8 cellular contexts compared by ENCODE assay signal in the genomic region with DNA sequence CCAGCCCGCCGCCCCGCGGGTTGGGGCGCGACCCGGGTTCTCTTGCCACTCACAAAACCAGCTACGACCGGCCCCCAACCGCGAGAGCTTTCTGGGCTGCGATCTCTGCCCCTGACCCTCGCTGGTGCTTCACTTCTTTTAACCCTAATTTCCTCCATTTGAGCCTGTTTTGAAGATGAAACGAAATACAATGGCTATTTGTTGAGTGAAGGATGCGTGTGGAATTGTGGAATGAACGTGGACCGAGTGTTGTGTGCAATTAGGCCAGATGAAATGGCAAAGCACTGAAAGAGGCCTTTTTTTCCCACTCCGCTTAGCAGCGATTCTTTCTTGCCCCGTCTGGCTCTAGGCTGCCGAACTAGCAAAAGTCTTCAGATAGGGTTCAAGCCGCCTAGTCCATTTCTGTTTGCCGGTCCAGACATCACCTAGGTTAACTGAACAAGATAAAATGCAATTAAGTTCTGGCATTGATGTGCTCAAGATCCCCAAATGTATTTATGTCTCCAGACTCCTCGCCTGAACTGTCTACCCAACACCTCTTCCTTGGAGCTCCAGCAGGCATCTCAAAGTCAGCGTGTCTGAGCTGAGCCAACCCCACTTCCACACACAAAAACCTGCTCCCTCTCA. TPM values are rescaled to one million over a fixed set of nuclear protein-coding genes. Genes with fewer than 3 reads are reported as not detected.
DNase-seq lines count a peak whose midpoint lies in the region; ATAC-seq, FAIRE-seq and TF ChIP-seq lines count a peak whose summit lies in the region.

No MANE protein-coding gene starts in this region.

- TF ChIP-seq CTCF in A549 (IDR thresholded peaks at IDR 0.05), result no peak
- no peak for TF ChIP-seq CTCF in astrocyte of the cerebellum (IDR thresholded peaks at IDR 0.05; ENCODE audit: low read depth, low read length, missing control alignments)
- TF ChIP-seq CTCF in kidney epithelial cell (IDR thresholded peaks at IDR 0.05; ENCODE audit: insufficient read depth, low read length, poor library complexity, severe bottlenecking), result no peak

- H3K9me3 ChIP-seq in A549, result no peaks in the 10 kb centered on the region
- no peaks in the 10 kb centered on the region for H3K9me3 ChIP-seq in stomach smooth muscle (ENCODE audit: control insufficient read depth in 2 of 2, low read length in 2 of 2)

- POLR2A ChIA-PET in A549 (lab: Yijun Ruan, JAX), result interaction anchor here (0.6 kb wide), 1 partner anchor 55 kb away, joined by 3 read pairs; no protein-coding TSS in a partner anchor

- peak overlapping the region; percentile 98 for H3K9ac ChIP-seq in stomach smooth muscle (ENCODE audit: low read length in 2 of 2)

- peak overlapping the region; percentile 91 for H3K4me3 ChIP-seq in A549
- peak overlapping the region; percentile 82 for H3K4me3 ChIP-seq in astrocyte of the cerebellum (ENCODE audit: low read depth, low read length)
- H3K4me3 ChIP-seq in kidney epithelial cell (ENCODE audit: low read depth, low read length), result peak overlapping the region; percentile 83
- peak overlapping the region; percentile 82 to 92 for H3K4me3 ChIP-seq in stomach smooth muscle (ENCODE audit: low read length in 2 of 2)

- in situ Hi-C loops in astrocyte of the cerebellum (cut with HindIII; ENCODE audit: low sequenced_read_pairs), result no loop called here

- DNase-seq in A549 (ENCODE audit: low read depth in 1 of 2, low spot score in 1 of 2) (no peak), astrocyte of the cerebellum (ENCODE audit: low read depth) (no peak), kidney epithelial cell (ENCODE audit: low read depth) (no peak), CD1c-positive myeloid dendritic cell (ENCODE audit: extremely low spot score) (no peak), NCI-H510A (lab: John Stamatoyannopoulos, UW) (no peak)

- TF ChIP-seq RAD21 in A549 (conservative IDR thresholded peaks at IDR 0.05 in 1 of 2, IDR thresholded peaks at IDR 0.05 in 1 of 2), result no peak

- H3K27me3 ChIP-seq in kidney epithelial cell (ENCODE audit: control insufficient read depth, insufficient read depth, low read length), result no peaks in the 10 kb centered on the region
- H3K27me3 ChIP-seq in stomach smooth muscle (ENCODE audit: control insufficient read depth in 1 of 2, insufficient read depth in 2 of 2, low read length in 2 of 2), result no peaks in the 10 kb centered on the region

- ATAC-seq in A549 (peak in 1 of 2 experiments; percentile 21; a peak in 3 of 6 replicates), HG02938 (IDR thresholded peaks at IDR 0.05; ENCODE audit: unreplicated experiment) (peak; percentile 19), HG03565 (IDR thresholded peaks at IDR 0.05; ENCODE audit: unreplicated experiment) (no peak)

- WGBS in A549 (ENCODE audit: missing lambda C conversion rate), result 23% methylated on average over 21 of the region's 25 CpGs

- CTCF ChIA-PET in A549 (lab: Yijun Ruan, JAX), result interaction anchor here (0.6 to 1.3 kb wide), 4 partner anchors 8 to 56 kb away, joined by 3 read pairs; no protein-coding TSS in a partner anchor

- H3K4me1 ChIP-seq in A549 (peaks cover 29% of the 10 kb centered on the region; the same call in 2 of the 3 replicates), stomach smooth muscle (ENCODE audit: control insufficient read depth, insufficient read depth, low read length) (peaks cover 41% of the 10 kb centered on the region)

- TF ChIP-seq POLR2A in A549 (IDR thresholded peaks at IDR 0.05; ENCODE audit: low read length), result no peak

- no peak for FAIRE-seq in A549 (lab: Jason Lieb, UNC)

- H3K4me2 ChIP-seq in A549, result peak overlapping the region; percentile 93

- H3K36me3 ChIP-seq in kidney epithelial cell (ENCODE audit: control insufficient read depth, insufficient read depth, low read length) (no peaks in the 10 kb centered on the region), stomach smooth muscle (ENCODE audit: control insufficient read depth in 2 of 2, insufficient read depth in 2 of 2, low read length in 2 of 2) (no peaks in the 10 kb centered on the region)

- no peak for TF ChIP-seq EP300 in A549 (IDR thresholded peaks at IDR 0.05)

- H3K27ac ChIP-seq in A549 (peak overlapping the region; percentile 94 to 99), stomach smooth muscle (ENCODE audit: low read length) (peak overlapping the region; percentile 94)

TF ChIP-seq in A549, 52 proteins besides CTCF, POLR2A, EP300 and RAD21:
- TF ChIP-seq E2F6 (IDR thresholded peaks at IDR 0.05; ENCODE audit: borderline replicate concordance, low read depth) (no peak), NPAS2 (CRISPR knock-in tag; IDR thresholded peaks at IDR 0.05; ENCODE audit: borderline replicate concordance) (no peak), JUN (IDR thresholded peaks at IDR 0.05) (0 out of 5 replicates have a peak, but pooled peaks of 1 of the 2 experiments have one; percentile 12), RNF2 (IDR thresholded peaks at IDR 0.05; ENCODE audit: borderline replicate concordance, low read depth) (no peak), CHD4 (IDR thresholded peaks at IDR 0.05; ENCODE audit: borderline replicate concordance) (no peak), MAZ (IDR thresholded peaks at IDR 0.05; ENCODE audit: borderline replicate concordance, low read depth, low read length) (no peak)

RNA-seq across cellular contexts. Expression of gene TMEM184B, which starts 0.4 kb away (rescaled TPM):
- 22.2 and 22.7 TPM in 2 replicates for polyA plus RNA-seq in A549 (2011; rRNA removed)
- 29.0 and 43.9 TPM in 2 replicates for polyA plus RNA-seq in A549 (2012; cell fraction: cytosol; rRNA removed)
- polyA plus RNA-seq in A549 (2012; cell fraction: nucleus; rRNA removed), result 46.3 and 64.3 TPM in 2 replicates
- 33.2 to 36.8 TPM (median 36.6 TPM) in 3 replicates for polyA plus RNA-seq in A549 (2017; fragmentation: RNase III; extraction: RNeasy Plus Mini Kit Qiagen cat#74134 plus additional on column Dnase treatment)
- polyA minus RNA-seq in A549 (2011; rRNA and poly(A)+ RNA removed), result 20.2 and 32.7 TPM in 2 replicates
- total RNA-seq in kidney epithelial cell, result 42.6 and 76.8 TPM in 2 replicates

RNA-seq across cellular contexts. Expression of gene CSNK1E, which starts 44.0 kb away (rescaled TPM):
- polyA plus RNA-seq in A549 (2011; rRNA removed) (58.3 and 60.9 TPM in 2 replicates), A549 (2017; fragmentation: RNase III; extraction: RNeasy Plus Mini Kit Qiagen cat#74134 plus additional on column Dnase treatment) (57.1 to 63.3 TPM (median 59.3 TPM) in 3 replicates)
- polyA plus RNA-seq in A549 (2012; cell fraction: cytosol; rRNA removed), result 123 and 153 TPM in 2 replicates
- 172 and 199 TPM in 2 replicates for polyA plus RNA-seq in A549 (2012; cell fraction: nucleus; rRNA removed)
- 85.9 and 117 TPM in 2 replicates for polyA minus RNA-seq in A549 (2011; rRNA and poly(A)+ RNA removed)
- total RNA-seq in kidney epithelial cell, result 208 and 217 TPM in 2 replicates
